ENCODE assay signal across 8 cellular contexts in genomic region chr9:96327694-96328352, GRCh38. TPM values are rescaled to one million over a fixed set of nuclear protein-coding genes. Genes with fewer than 3 reads are reported as not detected.
A peak's percentile ranks its signal among the peaks of the same experiment; 100 is the strongest.
DNase-seq lines count a peak whose midpoint lies in the region; ATAC-seq, FAIRE-seq and TF ChIP-seq lines count a peak whose summit lies in the region.

No MANE protein-coding gene starts in this region.

- no peaks in the 10 kb centered on the region for H3K9me3 ChIP-seq in sigmoid colon

- no peaks in the 10 kb centered on the region for H3K4me1 Mint-ChIP-seq in activated naive CD8-positive, alpha-beta T cell treated with anti-CD3 and anti-CD28 coated beads, Interleukin-2, amount 10 ng/mL, durations not matched to agents 7 days and 5 days

- no peak overlapping the region for H3K4me3 ChIP-seq in sigmoid colon

- no peaks in the 10 kb centered on the region for H3K9me3 Mint-ChIP-seq in activated naive CD8-positive, alpha-beta T cell treated with anti-CD3 and anti-CD28 coated beads, Interleukin-2, amount 10 ng/mL, durations not matched to agents 7 days and 5 days

- no peak for TF ChIP-seq EP300 in sigmoid colon (IDR thresholded peaks at IDR 0.05)

- peak; percentile 84 for FAIRE-seq in RCC 7860 (lab: Jason Lieb, UNC)

- DNase-seq in D341Med (ENCODE audit: low spot score), result peak; percentile 55
- DNase-seq in HCEC 1CT, result peak; percentile 32
- peak; percentile 60 for DNase-seq in RCC 7860 (ENCODE audit: low spot score)
- no peak for DNase-seq in activated naive CD8-positive, alpha-beta T cell treated with anti-CD3 and anti-CD28 coated beads, Interleukin-2, amount 10 ng/mL, durations not matched to agents 7 days and 5 days
- DNase-seq in left cardiac atrium, result no peak
- no peak for DNase-seq in sigmoid colon

- no peak overlapping the region for H3K27ac ChIP-seq in sigmoid colon

- no peaks in the 10 kb centered on the region for H3K36me3 Mint-ChIP-seq in activated naive CD8-positive, alpha-beta T cell treated with anti-CD3 and anti-CD28 coated beads, Interleukin-2, amount 10 ng/mL, durations not matched to agents 7 days and 5 days

- no peaks in the 10 kb centered on the region for H3K4me1 ChIP-seq in sigmoid colon

- H3K27ac Mint-ChIP-seq in activated naive CD8-positive, alpha-beta T cell treated with anti-CD3 and anti-CD28 coated beads, Interleukin-2, amount 10 ng/mL, durations not matched to agents 7 days and 5 days, result no peak overlapping the region

- no peaks in the 10 kb centered on the region for H3K27me3 ChIP-seq in sigmoid colon

- peak; percentile 73 for ATAC-seq in activated naive CD8-positive, alpha-beta T cell treated with anti-CD3 and anti-CD28 coated beads, Interleukin-2, amount 10 ng/mL, durations not matched to agents 7 days and 5 days (ENCODE audit: low read depth)
- ATAC-seq in left cardiac atrium (peak; percentile 34 to 82), HG03520 (IDR thresholded peaks at IDR 0.05; ENCODE audit: unreplicated experiment) (no peak), GM19324 (IDR thresholded peaks at IDR 0.05; ENCODE audit: low FRiP score, unreplicated experiment) (no peak)

- TF ChIP-seq POLR2A in sigmoid colon (IDR thresholded peaks at IDR 0.05), result no peak

- WGBS in sigmoid colon, 2 donors, result 32 to 52% methylated on average over 1 of the region's 1 CpG

- H3K27me3 Mint-ChIP-seq in activated naive CD8-positive, alpha-beta T cell treated with anti-CD3 and anti-CD28 coated beads, Interleukin-2, amount 10 ng/mL, durations not matched to agents 7 days and 5 days, result no peaks in the 10 kb centered on the region

- H3K36me3 ChIP-seq in sigmoid colon, result peaks cover 0 to 29% (median 0%) of the 10 kb centered on the region in 4 donors

- H3K4me3 Mint-ChIP-seq in activated naive CD8-positive, alpha-beta T cell treated with anti-CD3 and anti-CD28 coated beads, Interleukin-2, amount 10 ng/mL, durations not matched to agents 7 days and 5 days, result no peak overlapping the region

- POLR2A ChIA-PET in activated naive CD8-positive, alpha-beta T cell treated with anti-CD3 and anti-CD28 coated beads, Interleukin-2, amount 10 ng/mL, durations not matched to agents 7 days and 5 days (lab: Charles Lee), result interaction anchor here (0.8 kb wide), 1 partner anchor 339 kb away, joined by 3 read pairs; no protein-coding TSS in a partner anchor

- peak; percentile 72 to 87 (median 76) for TF ChIP-seq CTCF in sigmoid colon (IDR thresholded peaks at IDR 0.05)

- intact Hi-C loops in left cardiac atrium (cut with DNase I), result loop anchor here in 1 of 2 donors (2.0 to 5.0 kb wide), 2 partner anchors 124 to 339 kb away; partner anchors contain the start of gene HABP4
- intact Hi-C loops in sigmoid colon (cut with DNase I), result loop anchor here (2.0 kb wide), 1 partner anchor 339 kb away; no protein-coding TSS in a partner anchor

RNA-seq across cellular contexts. Expression of gene HSD17B3, which starts 25.8 kb away (rescaled TPM):
- under 1 TPM; 0.68 to 0.69 TPM for total RNA-seq in activated naive CD8-positive, alpha-beta T cell treated with anti-CD3 and anti-CD28 coated beads, Interleukin-2, amount 10 ng/mL, durations not matched to agents 7 days and 5 days
- total RNA-seq in left cardiac atrium (1 to 10 TPM in 1 of 2 donors, under 1 TPM in 1; 0.76 to 1.4 TPM), sigmoid colon (1 to 10 TPM in 1 of 4 donors, under 1 TPM in 1, not detected in 2; 0.66 to 1.4 TPM)
- polyA plus RNA-seq in sigmoid colon, result 1 to 10 TPM in 1 of 3 donors, not detected in 2; 1.0 TPM

RNA-seq across cellular contexts. Expression of gene SLC35D2, which starts 55.7 kb away (rescaled TPM):
- total RNA-seq in activated naive CD8-positive, alpha-beta T cell treated with anti-CD3 and anti-CD28 coated beads, Interleukin-2, amount 10 ng/mL, durations not matched to agents 7 days and 5 days, result 10 to 100 TPM; 13.1 to 16.2 TPM
- total RNA-seq in left cardiac atrium (10 to 100 TPM; 14.1 to 14.2 TPM), sigmoid colon (10 to 100 TPM; 12.9 to 22.4 (median 16.4) TPM)
- 100 to 1,000 TPM in 1 of 3 donors, 10 to 100 TPM in 2; 45.5 to 118 (median 86.5) TPM for polyA plus RNA-seq in sigmoid colon

Comparison
In these comparisons a context has a peak if more than half of its experiments do, and no peak if none do; other contexts are left out.
1. DNase-seq: peak in D341Med (single experiment), HCEC 1CT (single experiment) and RCC 7860 (single experiment); none in activated naive CD8-positive, alpha-beta T cell treated with anti-CD3 and anti-CD28 coated beads, Interleukin-2, amount 10 ng/mL, durations not matched to agents 7 days and 5 days (single experiment), left cardiac atrium (single experiment) and sigmoid colon (single experiment).
2. ATAC-seq: peak in activated naive CD8-positive, alpha-beta T cell treated with anti-CD3 and anti-CD28 coated beads, Interleukin-2, amount 10 ng/mL, durations not matched to agents 7 days and 5 days (single experiment) and left cardiac atrium (2 of 2); none in HG03520 (single experiment) and GM19324 (single experiment).